Comparison of ENCODE assay signal across 24 cellular contexts in the genomic region with DNA sequence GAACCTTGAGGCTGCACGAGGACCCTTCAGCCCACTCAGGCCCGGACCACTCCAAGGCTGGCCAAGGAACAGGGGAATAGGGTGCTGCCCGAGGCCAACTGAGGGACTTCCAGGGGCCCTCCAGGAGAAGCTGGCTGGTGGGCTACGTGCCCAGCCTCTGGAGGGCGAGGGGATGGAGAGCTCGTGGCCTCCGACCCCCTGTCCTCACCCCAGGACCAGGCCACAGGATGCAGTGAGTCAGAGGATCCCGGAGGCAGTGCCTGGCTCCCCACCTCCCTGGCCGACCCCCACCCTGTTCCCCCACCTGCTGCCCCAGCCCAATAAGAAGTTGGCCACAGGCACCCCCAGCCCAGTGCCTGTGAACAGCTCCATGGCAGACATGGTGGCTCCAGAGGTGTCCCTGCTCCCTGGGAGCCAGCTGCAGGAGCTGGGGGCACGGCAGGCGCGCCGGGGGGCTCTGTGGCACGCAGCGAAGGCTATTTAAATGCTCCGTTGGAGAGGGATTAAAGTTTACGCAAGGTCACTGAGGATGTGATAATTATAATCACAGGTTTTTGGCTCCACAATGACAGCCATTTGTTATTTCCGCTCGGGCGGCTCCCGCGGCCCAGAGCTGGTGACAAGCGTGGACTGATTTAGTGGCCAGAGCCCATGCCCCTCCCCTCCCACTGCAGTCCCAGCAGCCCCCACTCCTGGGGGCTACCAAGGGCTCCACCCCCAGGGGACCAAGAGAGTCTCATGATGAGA.
DNase-seq lines count a peak whose midpoint lies in the region; ATAC-seq and TF ChIP-seq lines count a peak whose summit lies in the region.
"Had no signal": no experiment of that assay in that cellular context is flagged by ENCODE, and none has a peak within 500 bp of the region (broad histone marks: within the 10 kb centered on the region; RNA-seq: fewer than 3 reads in every experiment).

No MANE protein-coding gene starts in this region.

- H3K27me3 Mint-ChIP-seq in activated naive CD4-positive, alpha-beta T cell treated with anti-CD3 and anti-CD28 coated beads, Interleukin-2, amount 10 ng/mL, durations not matched to agents 7 days and 5 days, result no peaks in the 10 kb centered on the region
- H3K27me3 Mint-ChIP-seq in WTC11 (ENCODE audit: low read depth), result no peaks in the 10 kb centered on the region
- H3K27me3 Mint-ChIP-seq: activated CD4-positive, alpha-beta T cell treated with anti-CD3 and anti-CD28 coated beads, Interleukin-2, amount 10 ng/mL, durations not matched to agents 24 days and 14 days had no signal

- peak; percentile 8 for DNase-seq in activated naive CD4-positive, alpha-beta T cell treated with anti-CD3 and anti-CD28 coated beads, Interleukin-2, amount 10 ng/mL, durations not matched to agents 7 days and 5 days
- DNase-seq in activated naive CD4-positive, alpha-beta T cell (lab: John Stamatoyannopoulos, UW), result no peak
- DNase-seq in WTC11 (ENCODE audit: low spot score) (peak; percentile 4), left kidney (ENCODE audit: low read depth, low spot score) (peak; percentile 43), suprapubic skin (ENCODE audit: low spot score in 2 of 2) (peak; percentile 39 to 56), epidermal melanocyte (ENCODE audit: insufficient read length, low spot score) (no peak), caudate nucleus (lab: John Stamatoyannopoulos, UW) (no peak)
- DNase-seq: ACHN; activated CD4-positive, alpha-beta T cell treated with anti-CD3 and anti-CD28 coated beads, Interleukin-2, amount 10 ng/mL, durations not matched to agents 24 days and 14 days; DMS79; GF-D8; NCI-H146; NCI-H510A; RPMI8226 had no signal

- H3K27me3 ChIP-seq in suprapubic skin, result peaks cover 56% of the 10 kb centered on the region
- H3K27me3 ChIP-seq: BLaER1 had no signal

- H3K4me1 Mint-ChIP-seq in activated naive CD4-positive, alpha-beta T cell treated with anti-CD3 and anti-CD28 coated beads, Interleukin-2, amount 10 ng/mL, durations not matched to agents 7 days and 5 days, result no peaks in the 10 kb centered on the region
- H3K4me1 Mint-ChIP-seq in WTC11, result peaks cover 2% of the 10 kb centered on the region
- H3K4me1 Mint-ChIP-seq: activated CD4-positive, alpha-beta T cell treated with anti-CD3 and anti-CD28 coated beads, Interleukin-2, amount 10 ng/mL, durations not matched to agents 24 days and 14 days; nephron had no signal

- H3K27ac ChIP-seq in suprapubic skin, result no peak overlapping the region
- H3K27ac ChIP-seq in caudate nucleus (ENCODE audit: low read depth, low read length), result no peak overlapping the region
- H3K27ac ChIP-seq: BLaER1, KMS-11, prostate gland, SK-N-MC, upper lobe of left lung had no signal

- WGBS in suprapubic skin, result 62% methylated on average over 16 of the region's 23 CpGs

- no peaks in the 10 kb centered on the region for H3K9me3 ChIP-seq in suprapubic skin
- H3K9me3 ChIP-seq: BLaER1, prostate gland, upper lobe of left lung had no signal

- no peak overlapping the region for H3K4me3 ChIP-seq in suprapubic skin
- H3K4me3 ChIP-seq: BLaER1, prostate gland, SK-N-MC, upper lobe of left lung had no signal

- CTCF ChIA-PET in activated naive CD4-positive, alpha-beta T cell treated with anti-CD3 and anti-CD28 coated beads, Interleukin-2, amount 10 ng/mL, durations not matched to agents 7 days and 5 days (lab: Charles Lee), result no interaction called here
- CTCF ChIA-PET in WTC11 (lab: Charles Lee), result interaction anchor here (0.8 kb wide), 1 partner anchor 146 kb away, joined by 3 read pairs; no protein-coding TSS in a partner anchor

- no peaks in the 10 kb centered on the region for H3K9me3 Mint-ChIP-seq in activated naive CD4-positive, alpha-beta T cell treated with anti-CD3 and anti-CD28 coated beads, Interleukin-2, amount 10 ng/mL, durations not matched to agents 7 days and 5 days
- H3K9me3 Mint-ChIP-seq in WTC11, result no peaks in the 10 kb centered on the region
- H3K9me3 Mint-ChIP-seq: activated CD4-positive, alpha-beta T cell treated with anti-CD3 and anti-CD28 coated beads, Interleukin-2, amount 10 ng/mL, durations not matched to agents 24 days and 14 days; activated T-helper 1 cell treated with anti-CD3 and anti-CD28 coated beads, Interleukin-12 subunit alpha, Interleukin-12 subunit beta, Interleukin-2, Interleukin-4 antibody, amounts not matched to agents 30 ng/mL and 10 ng/mL and 1 ng/mL, durations not matched to agents 14 hours and 24 hours and 36 hours; T-helper 1 cell treated with Interleukin-12 subunit alpha and Interleukin-12 subunit beta and Interleukin-4 antibody, amounts not matched to agents 30 μg/mL and 1 μg/mL, for 36 hours had no signal

- no peak overlapping the region for H3K27ac Mint-ChIP-seq in activated naive CD4-positive, alpha-beta T cell treated with anti-CD3 and anti-CD28 coated beads, Interleukin-2, amount 10 ng/mL, durations not matched to agents 7 days and 5 days
- no peak overlapping the region for H3K27ac Mint-ChIP-seq in WTC11
- H3K27ac Mint-ChIP-seq: activated CD4-positive, alpha-beta T cell treated with anti-CD3 and anti-CD28 coated beads, Interleukin-2, amount 10 ng/mL, durations not matched to agents 24 days and 14 days; activated T-helper 1 cell treated with anti-CD3 and anti-CD28 coated beads, Interleukin-12 subunit alpha, Interleukin-12 subunit beta, Interleukin-2, Interleukin-4 antibody, amounts not matched to agents 30 ng/mL and 10 ng/mL and 1 ng/mL, durations not matched to agents 14 hours and 24 hours and 36 hours; nephron; T-helper 1 cell treated with Interleukin-12 subunit alpha and Interleukin-12 subunit beta and Interleukin-4 antibody, amounts not matched to agents 30 μg/mL and 1 μg/mL, for 36 hours had no signal

- no peaks in the 10 kb centered on the region for H3K4me1 ChIP-seq in suprapubic skin
- H3K4me1 ChIP-seq: prostate gland, upper lobe of left lung had no signal

- TF ChIP-seq EP300 in suprapubic skin (IDR thresholded peaks at IDR 0.05), result no peak

- H3K4me3 Mint-ChIP-seq in activated naive CD4-positive, alpha-beta T cell treated with anti-CD3 and anti-CD28 coated beads, Interleukin-2, amount 10 ng/mL, durations not matched to agents 7 days and 5 days, result no peak overlapping the region
- H3K4me3 Mint-ChIP-seq in WTC11, result no peak overlapping the region
- H3K4me3 Mint-ChIP-seq: activated CD4-positive, alpha-beta T cell treated with anti-CD3 and anti-CD28 coated beads, Interleukin-2, amount 10 ng/mL, durations not matched to agents 24 days and 14 days; activated T-helper 1 cell treated with anti-CD3 and anti-CD28 coated beads, Interleukin-12 subunit alpha, Interleukin-12 subunit beta, Interleukin-2, Interleukin-4 antibody, amounts not matched to agents 30 ng/mL and 10 ng/mL and 1 ng/mL, durations not matched to agents 14 hours and 24 hours and 36 hours; nephron; T-helper 1 cell treated with Interleukin-12 subunit alpha and Interleukin-12 subunit beta and Interleukin-4 antibody, amounts not matched to agents 30 μg/mL and 1 μg/mL, for 36 hours had no signal

- no peaks in the 10 kb centered on the region for H3K36me3 ChIP-seq in suprapubic skin
- H3K36me3 ChIP-seq: BLaER1, prostate gland, upper lobe of left lung had no signal

- no peak for TF ChIP-seq CTCF in WTC11 (IDR thresholded peaks at IDR 0.05)
- TF ChIP-seq CTCF in suprapubic skin (IDR thresholded peaks at IDR 0.05), result no peak

- POLR2A ChIA-PET in WTC11 (lab: Charles Lee), result no interaction called here

- no peak for TF ChIP-seq POLR2A in suprapubic skin (IDR thresholded peaks at IDR 0.05)

- H3K36me3 Mint-ChIP-seq in activated naive CD4-positive, alpha-beta T cell treated with anti-CD3 and anti-CD28 coated beads, Interleukin-2, amount 10 ng/mL, durations not matched to agents 7 days and 5 days, result no peaks in the 10 kb centered on the region
- no peaks in the 10 kb centered on the region for H3K36me3 Mint-ChIP-seq in WTC11

- no peak for ATAC-seq in WTC11
- no peak for ATAC-seq in GM21528 (IDR thresholded peaks at IDR 0.05; ENCODE audit: low FRiP score, unreplicated experiment)
- ATAC-seq: left lobe of liver had no signal

TF ChIP-seq in WTC11, 78 proteins besides CTCF, POLR2A, EP300 and RAD21 (continues in another document):
- TF ChIP-seq ZNF121 (CRISPR knock-in tag; IDR thresholded peaks at IDR 0.05), result no peak
- TF ChIP-seq, protein P1, sequence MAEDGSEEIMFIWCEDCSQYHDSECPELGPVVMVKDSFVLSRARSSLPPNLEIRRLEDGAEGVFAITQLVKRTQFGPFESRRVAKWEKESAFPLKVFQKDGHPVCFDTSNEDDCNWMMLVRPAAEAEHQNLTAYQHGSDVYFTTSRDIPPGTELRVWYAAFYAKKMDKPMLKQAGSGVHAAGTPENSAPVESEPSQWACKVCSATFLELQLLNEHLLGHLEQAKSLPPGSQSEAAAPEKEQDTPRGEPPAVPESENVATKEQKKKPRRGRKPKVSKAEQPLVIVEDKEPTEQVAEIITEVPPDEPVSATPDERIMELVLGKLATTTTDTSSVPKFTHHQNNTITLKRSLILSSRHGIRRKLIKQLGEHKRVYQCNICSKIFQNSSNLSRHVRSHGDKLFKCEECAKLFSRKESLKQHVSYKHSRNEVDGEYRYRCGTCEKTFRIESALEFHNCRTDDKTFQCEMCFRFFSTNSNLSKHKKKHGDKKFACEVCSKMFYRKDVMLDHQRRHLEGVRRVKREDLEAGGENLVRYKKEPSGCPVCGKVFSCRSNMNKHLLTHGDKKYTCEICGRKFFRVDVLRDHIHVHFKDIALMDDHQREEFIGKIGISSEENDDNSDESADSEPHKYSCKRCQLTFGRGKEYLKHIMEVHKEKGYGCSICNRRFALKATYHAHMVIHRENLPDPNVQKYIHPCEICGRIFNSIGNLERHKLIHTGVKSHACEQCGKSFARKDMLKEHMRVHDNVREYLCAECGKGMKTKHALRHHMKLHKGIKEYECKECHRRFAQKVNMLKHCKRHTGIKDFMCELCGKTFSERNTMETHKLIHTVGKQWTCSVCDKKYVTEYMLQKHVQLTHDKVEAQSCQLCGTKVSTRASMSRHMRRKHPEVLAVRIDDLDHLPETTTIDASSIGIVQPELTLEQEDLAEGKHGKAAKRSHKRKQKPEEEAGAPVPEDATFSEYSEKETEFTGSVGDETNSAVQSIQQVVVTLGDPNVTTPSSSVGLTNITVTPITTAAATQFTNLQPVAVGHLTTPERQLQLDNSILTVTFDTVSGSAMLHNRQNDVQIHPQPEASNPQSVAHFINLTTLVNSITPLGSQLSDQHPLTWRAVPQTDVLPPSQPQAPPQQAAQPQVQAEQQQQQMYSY (CRISPR knock-in tag; IDR thresholded peaks at IDR 0.05), result no peak
- TF ChIP-seq, protein P2, sequence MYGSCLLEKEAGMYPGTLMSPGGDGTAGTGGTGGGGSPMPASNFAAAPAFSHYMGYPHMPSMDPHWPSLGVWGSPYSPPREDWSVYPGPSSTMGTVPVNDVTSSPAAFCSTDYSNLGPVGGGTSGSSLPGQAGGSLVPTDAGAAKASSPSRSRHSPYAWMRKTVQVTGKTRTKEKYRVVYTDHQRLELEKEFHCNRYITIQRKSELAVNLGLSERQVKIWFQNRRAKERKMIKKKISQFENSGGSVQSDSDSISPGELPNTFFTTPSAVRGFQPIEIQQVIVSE (CRISPR knock-in tag; IDR thresholded peaks at IDR 0.05; ENCODE audit: borderline replicate concordance), result no peak
- TF ChIP-seq ZNF317 (CRISPR knock-in tag; IDR thresholded peaks at IDR 0.05; ENCODE audit: borderline replicate concordance, low read depth), result no peak

Comparison
In these comparisons a context has a peak if more than half of its experiments do, and no peak if none do; other contexts are left out.
1. DNase-seq: peak in activated naive CD4-positive, alpha-beta T cell treated with anti-CD3 and anti-CD28 coated beads, Interleukin-2, amount 10 ng/mL, durations not matched to agents 7 days and 5 days (single experiment), WTC11 (single experiment), left kidney (single experiment) and suprapubic skin (2 of 2); none in activated naive CD4-positive, alpha-beta T cell (0 of 4), epidermal melanocyte (single experiment) and caudate nucleus (0 of 61).